ENCODE assay signal across 8 cellular contexts in genomic region chr17:45895304-45895968, GRCh38. TPM values are rescaled to one million over a fixed set of nuclear protein-coding genes. Genes with fewer than 3 reads are reported as not detected.
DNase-seq lines count a peak whose midpoint lies in the region; ATAC-seq and TF ChIP-seq lines count a peak whose summit lies in the region.

No MANE protein-coding gene starts in this region.

- no peaks in the 10 kb centered on the region for H3K36me3 Mint-ChIP-seq in immature natural killer cell

- peak overlapping the region; percentile 82 to 92 (median 87) for H3K4me3 Mint-ChIP-seq in immature natural killer cell

- no peak overlapping the region for H3K27ac Mint-ChIP-seq in immature natural killer cell

- peak; percentile 1 for TF ChIP-seq CTCF in astrocyte of the spinal cord (IDR thresholded peaks at IDR 0.05; ENCODE audit: low read depth, low read length)

- H3K4me3 ChIP-seq in astrocyte of the spinal cord (ENCODE audit: low read depth, low read length) = peak overlapping the region; percentile 51

- H3K4me1 Mint-ChIP-seq in immature natural killer cell = peaks cover 9 to 10% of the 10 kb centered on the region in 2 donors

- in situ Hi-C loops in astrocyte of the spinal cord (cut with HindIII; ENCODE audit: low sequenced_read_pairs) = no loop called here

- no peak for ATAC-seq in GM19455 (IDR thresholded peaks at IDR 0.05; ENCODE audit: unreplicated experiment)
- ATAC-seq in GM19035 (IDR thresholded peaks at IDR 0.05; ENCODE audit: unreplicated experiment) = no peak

- peaks cover 10 to 23% (median 19%) of the 10 kb centered on the region in 3 donors for H3K27me3 Mint-ChIP-seq in immature natural killer cell (ENCODE audit: low read depth in 3 of 3)

- no peaks in the 10 kb centered on the region for H3K9me3 Mint-ChIP-seq in immature natural killer cell

- DNase-seq in DMS 273 (lab: John Stamatoyannopoulos, UW; ENCODE audit: unreplicated experiment) (peak; percentile 82), DMS 273 treated with DMSO at 0.1 percent for 48 hours (lab: John Stamatoyannopoulos, UW) (no peak), NCI-H748 treated with DMSO at 0.1 percent for 48 hours (lab: John Stamatoyannopoulos, UW) (peak; percentile 41), astrocyte of the spinal cord (ENCODE audit: low read depth, low spot score) (peak; percentile 18), immature natural killer cell (peak; percentile 6 to 11 (median 7))
- peak; percentile 10 for DNase-seq in stimulated activated CD4-positive, alpha-beta T cell treated with anti-CD3 and anti-CD28 coated beads, Interleukin-4, amount 100 ng/mL, for 24 hours

RNA-seq across cellular contexts. Expression of gene MAPT, which starts 1.1 kb away (rescaled TPM):
- under 1 TPM in 1 of 3 donors, not detected in 2; 0.40 TPM for polyA plus RNA-seq in immature natural killer cell

RNA-seq across cellular contexts. Expression of gene SPPL2C, which starts 50.8 kb away (rescaled TPM):
- polyA plus RNA-seq in immature natural killer cell = not detected
